ENCODE assay signal across 12 cellular contexts in genomic region chr11:121465709-121466062, GRCh38. TPM values are rescaled to one million over a fixed set of nuclear protein-coding genes. Genes with fewer than 3 reads are reported as not detected.
A peak's percentile ranks its signal among the peaks of the same experiment; 100 is the strongest.
DNase-seq lines count a peak whose midpoint lies in the region; ATAC-seq, FAIRE-seq and TF ChIP-seq lines count a peak whose summit lies in the region.
"Had no signal": no experiment of that assay in that cellular context is flagged by ENCODE, and none has a peak within 500 bp of the region (broad histone marks: within the 10 kb centered on the region; RNA-seq: fewer than 3 reads in every experiment).

No MANE protein-coding gene starts in this region.

- dilution Hi-C loops in keratinocyte (cut with MboI; ENCODE audit: extremely low pct_ligation_motif_present, low sequenced_read_pairs), result no loop called here

- peaks cover 85% of the 10 kb centered on the region for H3K4me1 Mint-ChIP-seq in activated T-helper 2 cell treated with anti-CD3 and anti-CD28 coated beads, Interferon-gamma antibody, Interleukin-2, Interleukin-4, amounts not matched to agents 10 μg/mL and 5 μg/mL and 100 μg/mL, durations not matched to agents 14 hours and 24 hours and 36 hours (ENCODE audit: low read depth)

- H3K4me1 ChIP-seq in keratinocyte (ENCODE audit: control insufficient read depth, extremely low read depth, insufficient read depth, low read length), result peaks cover 54% of the 10 kb centered on the region

- no peaks in the 10 kb centered on the region for H3K27me3 Mint-ChIP-seq in activated T-helper 2 cell treated with anti-CD3 and anti-CD28 coated beads, Interferon-gamma antibody, Interleukin-2, Interleukin-4, amounts not matched to agents 10 μg/mL and 5 μg/mL and 100 μg/mL, durations not matched to agents 14 hours and 24 hours and 36 hours (ENCODE audit: low read depth)

- no peak for ATAC-seq in HG02759 (IDR thresholded peaks at IDR 0.05; ENCODE audit: unreplicated experiment)

- peak overlapping the region; percentile 75 for H3K9ac ChIP-seq in keratinocyte (ENCODE audit: control insufficient read depth, extremely low read depth, insufficient read depth, low read length)

- no peaks in the 10 kb centered on the region for H3K9me3 ChIP-seq in keratinocyte (ENCODE audit: control insufficient read depth, low read depth, low read length)
- H3K9me3 ChIP-seq: HAP-1 had no signal

- H3K4me3 Mint-ChIP-seq in activated T-helper 2 cell treated with anti-CD3 and anti-CD28 coated beads, Interferon-gamma antibody, Interleukin-2, Interleukin-4, amounts not matched to agents 10 μg/mL and 5 μg/mL and 100 μg/mL, durations not matched to agents 14 hours and 24 hours and 36 hours (ENCODE audit: low read depth), result peak overlapping the region; percentile 55

- peak overlapping the region; percentile 83 for H3K27ac Mint-ChIP-seq in activated T-helper 2 cell treated with anti-CD3 and anti-CD28 coated beads, Interferon-gamma antibody, Interleukin-2, Interleukin-4, amounts not matched to agents 10 μg/mL and 5 μg/mL and 100 μg/mL, durations not matched to agents 14 hours and 24 hours and 36 hours

- peak overlapping the region; percentile 3 for H2AFZ ChIP-seq in keratinocyte (ENCODE audit: control insufficient read depth, low read length)

- no peaks in the 10 kb centered on the region for H3K9me1 ChIP-seq in keratinocyte (ENCODE audit: control insufficient read depth, extremely low read depth, insufficient read depth, low read length)

- H3K27ac ChIP-seq in keratinocyte (ENCODE audit: control insufficient read depth, insufficient read depth, low read length) (peak overlapping the region; percentile 95), substantia nigra (ENCODE audit: low read depth, low read length, poor library complexity, severe bottlenecking) (peak overlapping the region; percentile 82)
- H3K27ac ChIP-seq: 22Rv1 had no signal

- H3K36me3 ChIP-seq in keratinocyte (ENCODE audit: control insufficient read depth in 2 of 2, extremely low read depth in 1 of 2, insufficient read depth in 2 of 2, low read length in 2 of 2), result no peaks in the 10 kb centered on the region
- H3K36me3 ChIP-seq: HAP-1 had no signal

- no peak for TF ChIP-seq CTCF in keratinocyte (optimal IDR thresholded peaks at IDR 0.05 in 1 of 3, IDR thresholded peaks at IDR 0.05 in 1 of 3, conservative IDR thresholded peaks at IDR 0.05 in 1 of 3; ENCODE audit: extremely low read depth in 1 of 3, insufficient read depth in 2 of 3, low read length in 3 of 3)

- no peak for FAIRE-seq in keratinocyte (lab: Jason Lieb, UNC)

- no peaks in the 10 kb centered on the region for H4K20me1 ChIP-seq in keratinocyte (ENCODE audit: control insufficient read depth, extremely low read depth, insufficient read depth, low read length)

- H3K9me3 Mint-ChIP-seq in activated T-helper 2 cell treated with anti-CD3 and anti-CD28 coated beads, Interferon-gamma antibody, Interleukin-2, Interleukin-4, amounts not matched to agents 10 μg/mL and 5 μg/mL and 100 μg/mL, durations not matched to agents 14 hours and 24 hours and 36 hours, result no peaks in the 10 kb centered on the region

- peak overlapping the region; percentile 60 for H3K4me2 ChIP-seq in keratinocyte (ENCODE audit: control insufficient read depth, extremely low read depth, insufficient read depth, low read depth, low read length)

- no peaks in the 10 kb centered on the region for H3K27me3 ChIP-seq in keratinocyte (ENCODE audit: control insufficient read depth, extremely low read depth, insufficient read depth, low read length)

- H3K36me3 Mint-ChIP-seq in activated T-helper 2 cell treated with anti-CD3 and anti-CD28 coated beads, Interferon-gamma antibody, Interleukin-2, Interleukin-4, amounts not matched to agents 10 μg/mL and 5 μg/mL and 100 μg/mL, durations not matched to agents 14 hours and 24 hours and 36 hours (ENCODE audit: low read depth), result peaks cover 21% of the 10 kb centered on the region

- no peaks in the 10 kb centered on the region for H3K79me2 ChIP-seq in keratinocyte (ENCODE audit: control insufficient read depth, insufficient read depth, low read length)

- intact Hi-C loops in activated T-helper 2 cell treated with anti-CD3 and anti-CD28 coated beads, Interferon-gamma antibody, Interleukin-2, Interleukin-4, amounts not matched to agents 10 μg/mL and 5 μg/mL and 100 μg/mL, durations not matched to agents 14 hours and 24 hours and 36 hours (cut with micrococcal nuclease), result loop anchor here (2.0 to 10.0 kb wide), 3 partner anchors 35 to 1599 kb away; partner anchors contain the start of gene HSPA8
- intact Hi-C loops in head of caudate nucleus (cut with DNase I), result no loop called here

- peak; percentile 4 for DNase-seq in SHP77 treated with DMSO at 0.1 percent for 48 hours (lab: John Stamatoyannopoulos, UW)
- DNase-seq in SHP77 (lab: John Stamatoyannopoulos, UW), result no peak
- DNase-seq in activated T-helper 2 cell treated with anti-CD3 and anti-CD28 coated beads, Interferon-gamma antibody, Interleukin-2, Interleukin-4, amounts not matched to agents 10 μg/mL and 5 μg/mL and 100 μg/mL, durations not matched to agents 14 hours and 24 hours and 36 hours (ENCODE audit: low spot score), result no peak
- no peak for DNase-seq in keratinocyte (ENCODE audit: low read depth, low spot score)
- DNase-seq in substantia nigra (lab: John Stamatoyannopoulos, UW), result no peak
- DNase-seq in AG20443 (ENCODE audit: low spot score), result no peak
- DNase-seq in head of caudate nucleus, result no peak
- DNase-seq: activated CD4-positive, CD25-positive, alpha-beta regulatory T cell; left cardiac atrium had no signal

- peak overlapping the region in 1 of 3 experiments; percentile 21 for H3K4me3 ChIP-seq in keratinocyte (ENCODE audit: control insufficient read depth in 2 of 3, extremely low read depth in 1 of 3, insufficient read depth in 2 of 3, low read depth in 1 of 3, low read length in 3 of 3)
- H3K4me3 ChIP-seq: HAP-1 had no signal

RNA-seq across cellular contexts. Expression of gene SORL1, which starts 13.6 kb away (rescaled TPM):
- 20.2 and 20.3 TPM in 2 replicates for total RNA-seq in activated T-helper 2 cell treated with anti-CD3 and anti-CD28 coated beads, Interferon-gamma antibody, Interleukin-2, Interleukin-4, amounts not matched to agents 10 μg/mL and 5 μg/mL and 100 μg/mL, durations not matched to agents 14 hours and 24 hours and 36 hours
- 38.9 to 81.8 TPM (median 46.1 TPM) in 3 replicates for polyA plus RNA-seq in keratinocyte
- polyA plus RNA-seq in keratinocyte (2011; ENCODE audit: low read depth), result 6.3 TPM
- polyA plus RNA-seq in keratinocyte (2011; cell fraction: cytosol; rRNA removed), result 16.3 and 21.8 TPM in 2 replicates
- 93.7 and 110 TPM in 2 replicates for polyA plus RNA-seq in keratinocyte (2011; cell fraction: nucleus; rRNA removed)
- polyA plus RNA-seq in keratinocyte (2012; ENCODE audit: low replicate concordance), result 7.1 and 52.3 TPM in 2 replicates
- polyA minus RNA-seq in keratinocyte, result 240 to 444 TPM (median 278 TPM) in 3 replicates
- 80.4 TPM for polyA minus RNA-seq in keratinocyte (2011; cell fraction: cytosol; rRNA and poly(A)+ RNA removed)
- 253 and 438 TPM in 2 replicates for polyA minus RNA-seq in keratinocyte (2011; cell fraction: nucleus; rRNA and poly(A)+ RNA removed)
